In the genomic region with DNA sequence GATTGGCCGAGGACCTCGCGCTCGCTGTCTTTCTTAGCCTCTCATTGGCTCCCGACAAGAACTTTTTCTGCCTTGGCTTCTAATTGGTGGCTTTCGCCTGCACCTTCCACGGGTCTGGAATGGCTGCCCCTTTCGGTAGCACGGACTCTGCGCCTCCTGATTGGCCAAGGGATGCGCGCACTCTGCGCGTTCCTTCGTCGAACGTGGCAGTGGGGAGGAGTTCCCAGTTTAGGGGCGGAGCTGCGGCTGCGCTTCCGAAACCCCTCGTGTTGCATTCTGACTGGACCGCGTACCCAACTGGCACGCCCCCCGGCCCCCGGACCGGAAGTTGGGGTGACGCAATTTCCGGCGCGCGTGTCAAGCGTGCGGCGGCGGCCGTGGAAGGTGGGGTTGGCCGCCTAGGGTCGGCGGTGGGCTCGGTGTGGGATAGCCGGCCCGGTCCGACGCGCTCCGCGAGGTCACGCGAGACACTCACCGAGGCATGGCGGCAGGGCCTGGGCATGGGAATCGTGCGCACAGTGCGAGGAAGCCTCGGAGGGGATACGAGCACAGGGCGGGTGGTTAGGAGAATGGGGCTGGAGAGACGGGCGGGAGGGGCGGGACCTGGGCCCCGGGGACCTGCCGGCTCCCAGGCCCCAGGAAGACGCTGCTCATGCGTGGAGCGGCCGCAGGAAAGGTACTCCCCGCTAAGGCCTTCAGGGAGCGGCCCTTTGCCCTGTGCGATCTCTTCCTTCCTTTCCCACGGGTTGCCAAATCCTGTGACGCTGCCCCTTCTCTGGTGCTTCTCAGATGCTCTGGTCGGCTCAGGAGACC, we compare ENCODE assay signal across 8 cellular contexts. TPM values are rescaled to one million over a fixed set of nuclear protein-coding genes. Genes with fewer than 3 reads are reported as not detected.
DNase-seq lines count a peak whose midpoint lies in the region; ATAC-seq, FAIRE-seq and TF ChIP-seq lines count a peak whose summit lies in the region.

No MANE protein-coding gene starts in this region.

- H3K27me3 ChIP-seq in small intestine (ENCODE audit: control insufficient read depth in 2 of 2, insufficient read depth in 2 of 2, low read length in 2 of 2), result no peaks in the 10 kb centered on the region

- TF ChIP-seq POLR2A in GM18951 (IDR thresholded peaks at IDR 0.05; ENCODE audit: extremely low read depth, insufficient read depth, insufficient read length), result peak; percentile 95

- H3K4me3 ChIP-seq in cardiac fibroblast (replicated peaks in 1 of 2; ENCODE audit: low read depth in 2 of 2, low read length in 2 of 2), result peak overlapping the region; percentile 64 to 76
- peak overlapping the region; percentile 67 to 74 for H3K4me3 ChIP-seq in small intestine (ENCODE audit: low read depth in 1 of 2, low read length in 2 of 2)

- H3K9me3 ChIP-seq in small intestine (ENCODE audit: control insufficient read depth, low read depth), result no peaks in the 10 kb centered on the region

- H3K4me1 ChIP-seq in small intestine (ENCODE audit: control insufficient read depth in 2 of 2, insufficient read depth in 1 of 2, low read depth in 1 of 2, low read length in 1 of 2), result peaks cover 4 to 9% of the 10 kb centered on the region in 2 donors

- H3K27ac Mint-ChIP-seq in WTC11, result peak overlapping the region; percentile 98

- ATAC-seq in HG03175 (IDR thresholded peaks at IDR 0.05; ENCODE audit: unreplicated experiment), result peak; percentile 81
- peak; percentile 92 for ATAC-seq in WTC11

- H3K4me1 Mint-ChIP-seq in WTC11, result peaks cover 25% of the 10 kb centered on the region

- WGBS in small intestine, 3 donors, result 0% methylated on average over 65 to 74 of the region's 74 CpGs

- TF ChIP-seq CTCF in WTC11 (IDR thresholded peaks at IDR 0.05) (no peak), cardiac fibroblast (IDR thresholded peaks at IDR 0.05; ENCODE audit: low read depth, low read length) (no peak)

- in situ Hi-C loops in GM18951 (cut with MboI; ENCODE audit: low sequenced_read_pairs, unreplicated experiment), result no loop called here

- POLR2A ChIA-PET in WTC11 (lab: Charles Lee), result interaction anchor here (1.6 kb wide), 1 partner anchor 9 kb away, joined by 12 read pairs; no protein-coding TSS in a partner anchor

- CTCF ChIA-PET in WTC11 (lab: Charles Lee), result interaction anchor here (0.7 to 1.0 kb wide), 5 partner anchors 8 to 177 kb away, joined by 3 to 12 read pairs (median 4); a partner anchor contains a TSS

- peak; percentile 33 for FAIRE-seq in small intestine (lab: Jason Lieb, UNC)

- H3K36me3 ChIP-seq in small intestine (ENCODE audit: control insufficient read depth in 2 of 2, insufficient read depth in 2 of 2, low read length in 2 of 2), result peaks cover 0 to 7% of the 10 kb centered on the region in 2 donors

- peaks cover 33% of the 10 kb centered on the region for H3K36me3 Mint-ChIP-seq in WTC11

- peak overlapping the region; percentile 95 for H3K4me3 Mint-ChIP-seq in WTC11

- DNase-seq in AG08396 (ENCODE audit: low spot score) (peak; percentile 100), NCI-H2227 treated with DMSO at 0.1 percent for 48 hours (lab: John Stamatoyannopoulos, UW) (peak; percentile 99), WTC11 (ENCODE audit: low spot score) (peak; percentile 99), cardiac fibroblast (ENCODE audit: low read depth in 2 of 2) (peak; percentile 100), iPS-NIHi7 (ENCODE audit: extremely low spot score) (peak; percentile 100), small intestine (peak; percentile 100)

- no peaks in the 10 kb centered on the region for H3K9me3 Mint-ChIP-seq in WTC11

- no peaks in the 10 kb centered on the region; the same call in 1 of the 2 replicates for H3K27me3 Mint-ChIP-seq in WTC11 (ENCODE audit: low read depth)

- H3K27ac ChIP-seq in small intestine (ENCODE audit: low read depth in 1 of 2, low read length in 1 of 2), result peak overlapping the region; percentile 99

TF ChIP-seq in WTC11, 78 proteins besides CTCF, POLR2A, EP300 and RAD21 (continues in another document):
- no peak for TF ChIP-seq ATF1 (CRISPR knock-in tag; IDR thresholded peaks at IDR 0.05)
- TF ChIP-seq, protein P1, sequence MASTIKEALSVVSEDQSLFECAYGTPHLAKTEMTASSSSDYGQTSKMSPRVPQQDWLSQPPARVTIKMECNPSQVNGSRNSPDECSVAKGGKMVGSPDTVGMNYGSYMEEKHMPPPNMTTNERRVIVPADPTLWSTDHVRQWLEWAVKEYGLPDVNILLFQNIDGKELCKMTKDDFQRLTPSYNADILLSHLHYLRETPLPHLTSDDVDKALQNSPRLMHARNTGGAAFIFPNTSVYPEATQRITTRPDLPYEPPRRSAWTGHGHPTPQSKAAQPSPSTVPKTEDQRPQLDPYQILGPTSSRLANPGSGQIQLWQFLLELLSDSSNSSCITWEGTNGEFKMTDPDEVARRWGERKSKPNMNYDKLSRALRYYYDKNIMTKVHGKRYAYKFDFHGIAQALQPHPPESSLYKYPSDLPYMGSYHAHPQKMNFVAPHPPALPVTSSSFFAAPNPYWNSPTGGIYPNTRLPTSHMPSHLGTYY (CRISPR knock-in tag; IDR thresholded peaks at IDR 0.05), result peak; percentile 97
- TF ChIP-seq SMAD3 (CRISPR knock-in tag; IDR thresholded peaks at IDR 0.05; ENCODE audit: borderline replicate concordance), result 0 out of 2 replicates have a peak, but pooled peaks have one; percentile 17
- TF ChIP-seq, protein P2, sequence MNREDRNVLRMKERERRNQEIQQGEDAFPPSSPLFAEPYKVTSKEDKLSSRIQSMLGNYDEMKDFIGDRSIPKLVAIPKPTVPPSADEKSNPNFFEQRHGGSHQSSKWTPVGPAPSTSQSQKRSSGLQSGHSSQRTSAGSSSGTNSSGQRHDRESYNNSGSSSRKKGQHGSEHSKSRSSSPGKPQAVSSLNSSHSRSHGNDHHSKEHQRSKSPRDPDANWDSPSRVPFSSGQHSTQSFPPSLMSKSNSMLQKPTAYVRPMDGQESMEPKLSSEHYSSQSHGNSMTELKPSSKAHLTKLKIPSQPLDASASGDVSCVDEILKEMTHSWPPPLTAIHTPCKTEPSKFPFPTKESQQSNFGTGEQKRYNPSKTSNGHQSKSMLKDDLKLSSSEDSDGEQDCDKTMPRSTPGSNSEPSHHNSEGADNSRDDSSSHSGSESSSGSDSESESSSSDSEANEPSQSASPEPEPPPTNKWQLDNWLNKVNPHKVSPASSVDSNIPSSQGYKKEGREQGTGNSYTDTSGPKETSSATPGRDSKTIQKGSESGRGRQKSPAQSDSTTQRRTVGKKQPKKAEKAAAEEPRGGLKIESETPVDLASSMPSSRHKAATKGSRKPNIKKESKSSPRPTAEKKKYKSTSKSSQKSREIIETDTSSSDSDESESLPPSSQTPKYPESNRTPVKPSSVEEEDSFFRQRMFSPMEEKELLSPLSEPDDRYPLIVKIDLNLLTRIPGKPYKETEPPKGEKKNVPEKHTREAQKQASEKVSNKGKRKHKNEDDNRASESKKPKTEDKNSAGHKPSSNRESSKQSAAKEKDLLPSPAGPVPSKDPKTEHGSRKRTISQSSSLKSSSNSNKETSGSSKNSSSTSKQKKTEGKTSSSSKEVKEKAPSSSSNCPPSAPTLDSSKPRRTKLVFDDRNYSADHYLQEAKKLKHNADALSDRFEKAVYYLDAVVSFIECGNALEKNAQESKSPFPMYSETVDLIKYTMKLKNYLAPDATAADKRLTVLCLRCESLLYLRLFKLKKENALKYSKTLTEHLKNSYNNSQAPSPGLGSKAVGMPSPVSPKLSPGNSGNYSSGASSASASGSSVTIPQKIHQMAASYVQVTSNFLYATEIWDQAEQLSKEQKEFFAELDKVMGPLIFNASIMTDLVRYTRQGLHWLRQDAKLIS (CRISPR knock-in tag; IDR thresholded peaks at IDR 0.05; ENCODE audit: borderline replicate concordance), result no peak
- 0 out of 2 replicates have a peak, but pooled peaks have one; percentile 84 for TF ChIP-seq ZNF263 (CRISPR knock-in tag; IDR thresholded peaks at IDR 0.05; ENCODE audit: low read depth)
- TF ChIP-seq, protein P3, sequence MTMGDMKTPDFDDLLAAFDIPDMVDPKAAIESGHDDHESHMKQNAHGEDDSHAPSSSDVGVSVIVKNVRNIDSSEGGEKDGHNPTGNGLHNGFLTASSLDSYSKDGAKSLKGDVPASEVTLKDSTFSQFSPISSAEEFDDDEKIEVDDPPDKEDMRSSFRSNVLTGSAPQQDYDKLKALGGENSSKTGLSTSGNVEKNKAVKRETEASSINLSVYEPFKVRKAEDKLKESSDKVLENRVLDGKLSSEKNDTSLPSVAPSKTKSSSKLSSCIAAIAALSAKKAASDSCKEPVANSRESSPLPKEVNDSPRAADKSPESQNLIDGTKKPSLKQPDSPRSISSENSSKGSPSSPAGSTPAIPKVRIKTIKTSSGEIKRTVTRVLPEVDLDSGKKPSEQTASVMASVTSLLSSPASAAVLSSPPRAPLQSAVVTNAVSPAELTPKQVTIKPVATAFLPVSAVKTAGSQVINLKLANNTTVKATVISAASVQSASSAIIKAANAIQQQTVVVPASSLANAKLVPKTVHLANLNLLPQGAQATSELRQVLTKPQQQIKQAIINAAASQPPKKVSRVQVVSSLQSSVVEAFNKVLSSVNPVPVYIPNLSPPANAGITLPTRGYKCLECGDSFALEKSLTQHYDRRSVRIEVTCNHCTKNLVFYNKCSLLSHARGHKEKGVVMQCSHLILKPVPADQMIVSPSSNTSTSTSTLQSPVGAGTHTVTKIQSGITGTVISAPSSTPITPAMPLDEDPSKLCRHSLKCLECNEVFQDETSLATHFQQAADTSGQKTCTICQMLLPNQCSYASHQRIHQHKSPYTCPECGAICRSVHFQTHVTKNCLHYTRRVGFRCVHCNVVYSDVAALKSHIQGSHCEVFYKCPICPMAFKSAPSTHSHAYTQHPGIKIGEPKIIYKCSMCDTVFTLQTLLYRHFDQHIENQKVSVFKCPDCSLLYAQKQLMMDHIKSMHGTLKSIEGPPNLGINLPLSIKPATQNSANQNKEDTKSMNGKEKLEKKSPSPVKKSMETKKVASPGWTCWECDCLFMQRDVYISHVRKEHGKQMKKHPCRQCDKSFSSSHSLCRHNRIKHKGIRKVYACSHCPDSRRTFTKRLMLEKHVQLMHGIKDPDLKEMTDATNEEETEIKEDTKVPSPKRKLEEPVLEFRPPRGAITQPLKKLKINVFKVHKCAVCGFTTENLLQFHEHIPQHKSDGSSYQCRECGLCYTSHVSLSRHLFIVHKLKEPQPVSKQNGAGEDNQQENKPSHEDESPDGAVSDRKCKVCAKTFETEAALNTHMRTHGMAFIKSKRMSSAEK (CRISPR knock-in tag; IDR thresholded peaks at IDR 0.05; ENCODE audit: borderline replicate concordance), result 0 out of 2 replicates have a peak, but pooled peaks have one; percentile 55
- TF ChIP-seq RORB (CRISPR knock-in tag; IDR thresholded peaks at IDR 0.05), result no peak

RNA-seq across cellular contexts. Expression of a gene that starts 0.6 kb away (rescaled TPM):
- 343 to 380 TPM (median 360 TPM) in 3 replicates for total RNA-seq in WTC11 (2021)
- 1,000 to 10,000 TPM; 1,002 to 1,191 (median 1,009) TPM for polyA plus RNA-seq in small intestine

RNA-seq across cellular contexts. Expression of a gene that starts 10.2 kb away (rescaled TPM):
- total RNA-seq in WTC11 (2021), result 200 to 247 TPM (median 203 TPM) in 3 replicates
- polyA plus RNA-seq in small intestine, result 100 to 1,000 TPM; 310 to 411 (median 372) TPM

RNA-seq across cellular contexts. Expression of a gene that starts 26.1 kb away (rescaled TPM):
- not detected in 3 replicates for total RNA-seq in WTC11 (2021)
- 1 to 10 TPM in 1 of 3 donors, under 1 TPM in 1, not detected in 1; 0.49 to 2.5 TPM for polyA plus RNA-seq in small intestine

RNA-seq across cellular contexts. Expression of a gene that starts 27.9 kb away (rescaled TPM):
- 126 to 144 TPM (median 131 TPM) in 3 replicates for total RNA-seq in WTC11 (2021)
- polyA plus RNA-seq in small intestine, result 10 to 100 TPM; 19.5 to 87.6 (median 45.9) TPM

RNA-seq across cellular contexts. Expression of a gene that starts 30.4 kb away (rescaled TPM):
- total RNA-seq in WTC11 (2021), result 172 to 212 TPM (median 174 TPM) in 3 replicates
- polyA plus RNA-seq in small intestine, result 10 to 100 TPM; 22.8 to 86.7 (median 26.7) TPM

Comparison
In these comparisons a context has a peak if more than half of its experiments do, and no peak if none do; other contexts are left out.
1. Peak in every context shown above with its lines: DNase-seq, ATAC-seq, H3K4me3 ChIP-seq and H3K27ac ChIP-seq.